ENCODE assay signal across 8 cellular contexts in genomic region chr5:132753135-132753987, GRCh38. TPM values are rescaled to one million over a fixed set of nuclear protein-coding genes. Genes with fewer than 3 reads are reported as not detected.
DNase-seq lines count a peak whose midpoint lies in the region; ATAC-seq and TF ChIP-seq lines count a peak whose summit lies in the region.

No MANE protein-coding gene starts in this region.

- no peak overlapping the region for H3K4me2 ChIP-seq in H9 (ENCODE audit: insufficient read depth, insufficient read length, low read length)

- peaks cover 0 to 3% of the 10 kb centered on the region in 2 experiments; a peak in 1 of 5 replicates for H3K9me3 Mint-ChIP-seq in H9

- H3K79me1 ChIP-seq in H9 (ENCODE audit: insufficient read depth, low read depth, low read length, poor library complexity, severe bottlenecking): no peaks in the 10 kb centered on the region

- no peak overlapping the region for H4K8ac ChIP-seq in H9 (replicated peaks; ENCODE audit: insufficient read length, low read depth, low read length)

- H3K23ac ChIP-seq in H9 (ENCODE audit: insufficient read length, low read depth, low read length): no peak overlapping the region

- H4K91ac ChIP-seq in H9 (ENCODE audit: insufficient read length, low read depth, low read length): no peak overlapping the region

- H3K9me3 ChIP-seq in H9 (ENCODE audit: control insufficient read depth, low read depth, low read length): no peaks in the 10 kb centered on the region

- intact Hi-C loops in left colon (cut with DNase I, micrococcal nuclease): no loop called here

- H3K14ac ChIP-seq in H9 (ENCODE audit: insufficient read depth, low read length): no peak overlapping the region

- no peak overlapping the region for H2BK15ac ChIP-seq in H9 (ENCODE audit: low read depth, low read length)

- H3K56ac ChIP-seq in H9 (ENCODE audit: insufficient read length, low read depth, low read length): no peak overlapping the region

- no peak overlapping the region for H2BK5ac ChIP-seq in H9 (ENCODE audit: insufficient read length, low read length)

- H3K27me3 Mint-ChIP-seq in H9 (ENCODE audit: low read depth): peaks cover 34% of the 10 kb centered on the region

- peaks cover 3% of the 10 kb centered on the region; the same call in 1 of the 2 replicates for H3K27me3 ChIP-seq in H9 (ENCODE audit: insufficient read depth, low read length)

- H3K4me1 Mint-ChIP-seq in H9: peaks cover 21 to 31% of the 10 kb centered on the region in 2 experiments

- H3K27ac ChIP-seq in H9 (ENCODE audit: insufficient read length, low read depth, low read length): no peak overlapping the region

- H3K79me2 ChIP-seq in H9 (ENCODE audit: insufficient read depth, low read length): no peaks in the 10 kb centered on the region

- no peak overlapping the region for H2AFZ ChIP-seq in H9 (ENCODE audit: low read length)

- H2BK120ac ChIP-seq in H9 (ENCODE audit: low read depth, low read length, poor library complexity, severe bottlenecking): no peak overlapping the region

- H3K4me3 ChIP-seq in AG10803 (ENCODE audit: low read length): no peak overlapping the region

- no peak overlapping the region for H3T11ph ChIP-seq in H9 (ENCODE audit: low read length)

- no peak overlapping the region for H2AK5ac ChIP-seq in H9 (ENCODE audit: insufficient read length, low read length)

- H3K4ac ChIP-seq in H9 (ENCODE audit: low read depth, low read length): no peak overlapping the region

- ATAC-seq in left colon: peak; percentile 55
- no peak for ATAC-seq in HG02763 (IDR thresholded peaks at IDR 0.05; ENCODE audit: unreplicated experiment)
- ATAC-seq in GM21619 (IDR thresholded peaks at IDR 0.05; ENCODE audit: unreplicated experiment): no peak
- no peak for ATAC-seq in GM18867 (IDR thresholded peaks at IDR 0.05; ENCODE audit: unreplicated experiment)

- H4K5ac ChIP-seq in H9 (ENCODE audit: insufficient read length, low read depth, low read length): no peak overlapping the region

- TF ChIP-seq CTCF in AG10803 (conservative IDR thresholded peaks at IDR 0.05; ENCODE audit: low read length): peak; percentile 17; the same call in 1 of the 2 replicates
- TF ChIP-seq CTCF in H9 (conservative IDR thresholded peaks at IDR 0.05): peak; percentile 40; the same call in 2 of the 3 replicates

- no peaks in the 10 kb centered on the region for H3K4me1 ChIP-seq in H9 (ENCODE audit: insufficient read depth, low read length)

- H3K18ac ChIP-seq in H9 (ENCODE audit: insufficient read length, low read depth, low read length): no peak overlapping the region

- H4K20me1 ChIP-seq in H9 (ENCODE audit: control insufficient read depth, insufficient read depth, insufficient read length): no peaks in the 10 kb centered on the region

- DNase-seq in AG10803 (ENCODE audit: low read depth): no peak
- DNase-seq in H9: peak; percentile 48
- peak; percentile 50 for DNase-seq in activated CD8-positive, alpha-beta memory T cell treated with anti-CD3 and anti-CD28 coated beads, Interleukin-2, amount 50 U/mL, for 48 hours
- DNase-seq in left colon: no peak
- no peak for DNase-seq in NK-92 (lab: John Stamatoyannopoulos, UW; ENCODE audit: unreplicated experiment)

- H3K4me3 Mint-ChIP-seq in H9: no peak overlapping the region

- H2BK20ac ChIP-seq in H9 (ENCODE audit: low read depth, low read length, poor library complexity, severe bottlenecking): no peak overlapping the region

- H3K9ac ChIP-seq in H9 (ENCODE audit: extremely low read depth, insufficient read length, low read length): no peak overlapping the region

- H3K36me3 Mint-ChIP-seq in H9 (ENCODE audit: insufficient read depth in 1 of 3, low read depth in 3 of 3): peaks cover 0 to 4% (median 0%) of the 10 kb centered on the region in 3 experiments; a peak in 2 of 7 replicates

- no peaks in the 10 kb centered on the region for H3K23me2 ChIP-seq in H9 (ENCODE audit: insufficient read length, low read depth, low read length, poor library complexity, severe bottlenecking)

- whole genome bisulfite sequencing in H9 (ENCODE audit: extremely low coverage, insufficient read length, low lambda C conversion rate): no CpG with 5 or more reads among the region's 2 CpGs

- H2BK12ac ChIP-seq in H9 (ENCODE audit: insufficient read length, low read depth, low read length): no peak overlapping the region

- no peak overlapping the region for H3K27ac Mint-ChIP-seq in H9

RNA-seq across cellular contexts. Expression of gene CCNI2, which starts 6.1 kb away (rescaled TPM):
- total RNA-seq in H9 (2021) (0.57 and 0.90 TPM in 2 replicates), left colon (10 to 100 TPM; 11.4 to 13.4 TPM)

RNA-seq across cellular contexts. Expression of gene KIF3A, which starts 16.0 kb away (rescaled TPM):
- total RNA-seq in H9 (2021) (12.9 and 13.2 TPM in 2 replicates), left colon (1 to 10 TPM; 3.9 to 6.1 TPM)

RNA-seq across cellular contexts. Expression of gene SEPTIN8, which starts 23.7 kb away (rescaled TPM):
- 36.0 and 38.2 TPM in 2 replicates for total RNA-seq in H9 (2021)
- 10 to 100 TPM; 58.7 to 59.6 TPM for total RNA-seq in left colon

RNA-seq across cellular contexts. Expression of gene SOWAHA, which starts 59.7 kb away (rescaled TPM):
- total RNA-seq in H9 (2021): 0.20 and 0.31 TPM in 2 replicates
- 10 to 100 TPM; 36.0 to 38.8 TPM for total RNA-seq in left colon

Comparison
In these comparisons a context has a peak if more than half of its experiments do, and no peak if none do; other contexts are left out.
1. DNase-seq: peak in H9 (single experiment) and activated CD8-positive, alpha-beta memory T cell treated with anti-CD3 and anti-CD28 coated beads, Interleukin-2, amount 50 U/mL, for 48 hours (single experiment); none in AG10803 (single experiment), left colon (0 of 2) and NK-92 (single experiment).